Comparison of ENCODE assay signal across 1 cellular context in genomic region chr4:151987606-151988005, GRCh38.
TF ChIP-seq lines count a peak whose summit lies in the region.

No MANE protein-coding gene starts in this region.

TF ChIP-seq in HepG2, 621 proteins besides CTCF, POLR2A, EP300 and RAD21 (continued from another document):
- TF ChIP-seq ZNF75D (CRISPR knock-in tag; IDR thresholded peaks at IDR 0.05; ENCODE audit: borderline replicate concordance) (no peak), ZBTB4 (CRISPR knock-in tag; IDR thresholded peaks at IDR 0.05; ENCODE audit: borderline replicate concordance) (no peak), NFIC (IDR thresholded peaks at IDR 0.05; ENCODE audit: low read length) (no peak)
TF ChIP-seq in HepG2: peak in this region for 3.
